Comparison of ENCODE assay signal across 12 cellular contexts in genomic region chr19:46192990-46193650, GRCh38. TPM values are rescaled to one million over a fixed set of nuclear protein-coding genes. Genes with fewer than 3 reads are reported as not detected.
DNase-seq lines count a peak whose midpoint lies in the region; ATAC-seq, FAIRE-seq and TF ChIP-seq lines count a peak whose summit lies in the region.
"Had no signal": no experiment of that assay in that cellular context is flagged by ENCODE, and none has a peak within 500 bp of the region (broad histone marks: within the 10 kb centered on the region; RNA-seq: fewer than 3 reads in every experiment).

No MANE protein-coding gene starts in this region.

- H3K27me3 ChIP-seq in GM23338 (ENCODE audit: insufficient read depth) = no peaks in the 10 kb centered on the region
- no peaks in the 10 kb centered on the region; the same call in 1 of the 2 replicates for H3K27me3 ChIP-seq in SK-N-SH (ENCODE audit: insufficient read depth)
- peaks cover 11 to 63% (median 29%) of the 10 kb centered on the region in 3 donors for H3K27me3 ChIP-seq in stomach

- FAIRE-seq in kidney (lab: Jason Lieb, UNC) = no peak

- H3K36me3 ChIP-seq in GM23338 (ENCODE audit: insufficient read depth) (no peaks in the 10 kb centered on the region), SK-N-SH (replicated peaks in 1 of 2; ENCODE audit: control insufficient read depth in 1 of 2, insufficient read depth in 2 of 2, low read length in 1 of 2) (no peaks in the 10 kb centered on the region), stomach (no peaks in the 10 kb centered on the region), kidney (ENCODE audit: control insufficient read depth in 1 of 2, insufficient read depth in 2 of 2, low read length in 2 of 2) (no peaks in the 10 kb centered on the region)
- H3K36me3 ChIP-seq: upper lobe of left lung had no signal

- no peaks in the 10 kb centered on the region for H3K79me2 ChIP-seq in GM23338 (replicated peaks; ENCODE audit: insufficient read depth)
- H3K79me2 ChIP-seq in SK-N-SH (ENCODE audit: insufficient read depth) = no peaks in the 10 kb centered on the region

- H3K9me3 ChIP-seq in SK-N-SH (no peaks in the 10 kb centered on the region), stomach (no peaks in the 10 kb centered on the region), kidney (ENCODE audit: control insufficient read depth in 1 of 2, low read length in 2 of 2) (no peaks in the 10 kb centered on the region)
- H3K9me3 ChIP-seq: upper lobe of left lung had no signal

- H3K27me3 Mint-ChIP-seq in GM23338 (ENCODE audit: insufficient read depth, low read depth, poor library complexity) = peaks cover 6% of the 10 kb centered on the region

- no peak overlapping the region for H3K4me2 ChIP-seq in GM23338
- peak overlapping the region; percentile 48 for H3K4me2 ChIP-seq in SK-N-SH

- TF ChIP-seq CTCF in GM23338 (conservative IDR thresholded peaks at IDR 0.05; ENCODE audit: low read depth in 2 of 2) (no peak), SK-N-SH (IDR thresholded peaks at IDR 0.05) (no peak), stomach (IDR thresholded peaks at IDR 0.05) (no peak), kidney (IDR thresholded peaks at IDR 0.05; ENCODE audit: borderline replicate concordance, extremely low read depth, insufficient read depth) (no peak)

- H3K4me1 Mint-ChIP-seq in GM23338 = no peaks in the 10 kb centered on the region
- H3K4me1 Mint-ChIP-seq: IgD-negative memory B cell had no signal

- H3K4me3 ChIP-seq in GM23338 (no peak overlapping the region), SK-N-SH (ENCODE audit: low read depth in 2 of 2, low read length in 1 of 2) (no peak overlapping the region), stomach (no peak overlapping the region), kidney (ENCODE audit: low read length in 2 of 2) (no peak overlapping the region)
- H3K4me3 ChIP-seq: upper lobe of left lung had no signal

- TF ChIP-seq EP300 in SK-N-SH (IDR thresholded peaks at IDR 0.05; ENCODE audit: borderline replicate concordance in 1 of 2, low read depth in 1 of 2, low read length in 1 of 2) (no peak), stomach (IDR thresholded peaks at IDR 0.05) (no peak)

- intact Hi-C loops in stomach (cut with DNase I; ENCODE audit: low total_unique reads) (loop anchor here (5.0 kb wide), 1 partner anchor 111 kb away; no protein-coding TSS in a partner anchor), kidney (cut with DNase I) (no loop called here)

- H3K9me2 ChIP-seq in GM23338 (ENCODE audit: insufficient read depth) = no peaks in the 10 kb centered on the region
- H3K9me2 ChIP-seq in SK-N-SH = no peaks in the 10 kb centered on the region

- no peaks in the 10 kb centered on the region; the same call in 2 of the 3 replicates for H3K9me3 Mint-ChIP-seq in GM23338
- H3K9me3 Mint-ChIP-seq: activated naive CD4-positive, alpha-beta T cell treated with anti-CD3 and anti-CD28 coated beads, Interleukin-2, amount 50 U/mL, for 72 hours; IgD-negative memory B cell; natural killer cell treated with Interleukin-12 subunit alpha and Interleukin-12 subunit beta and Interleukin-15 and Interleukin-18, amount 100 ng/mL, for 72 hours had no signal

- H3K9ac ChIP-seq in SK-N-SH (no peak overlapping the region), kidney (ENCODE audit: low read length in 2 of 2) (no peak overlapping the region)

- 9% methylated on average over 11 of the region's 11 CpGs for WGBS in SK-N-SH (ENCODE audit: low lambda C conversion rate)
- WGBS in stomach, 5 donors = 49 to 71% (median 63%) methylated on average over 11 of the region's 11 CpGs

- no peak overlapping the region for H3K4me3 Mint-ChIP-seq in GM23338
- H3K4me3 Mint-ChIP-seq: IgD-negative memory B cell; natural killer cell treated with Interleukin-12 subunit alpha and Interleukin-12 subunit beta and Interleukin-15 and Interleukin-18, amount 100 ng/mL, for 72 hours had no signal

- no peak overlapping the region for H3K27ac Mint-ChIP-seq in GM23338
- H3K27ac Mint-ChIP-seq: activated naive CD4-positive, alpha-beta T cell treated with anti-CD3 and anti-CD28 coated beads, Interleukin-2, amount 50 U/mL, for 72 hours; IgD-negative memory B cell had no signal

- H3F3A ChIP-seq in GM23338 (replicated peaks; ENCODE audit: low read depth) (no peaks in the 10 kb centered on the region), SK-N-SH (replicated peaks; ENCODE audit: insufficient read depth) (peaks cover 7% of the 10 kb centered on the region)

- ATAC-seq in GM23338 (no peak), GM19397 (IDR thresholded peaks at IDR 0.05; ENCODE audit: unreplicated experiment) (no peak), GM19395 (IDR thresholded peaks at IDR 0.05; ENCODE audit: unreplicated experiment) (no peak)

- DNase-seq in A172 (ENCODE audit: low spot score) = peak; percentile 62
- no peak for DNase-seq in GM23338 (ENCODE audit: low spot score)
- no peak for DNase-seq in SK-N-SH
- DNase-seq in globus pallidus (ENCODE audit: low spot score) = peak; percentile 17
- no peak for DNase-seq in stomach
- no peak for DNase-seq in kidney

- POLR2A ChIA-PET in SK-N-SH (lab: Yijun Ruan, JAX) = no interaction called here

- no peaks in the 10 kb centered on the region for H3K36me3 Mint-ChIP-seq in GM23338 (ENCODE audit: low read depth)
- H3K36me3 Mint-ChIP-seq: activated naive CD4-positive, alpha-beta T cell treated with anti-CD3 and anti-CD28 coated beads, Interleukin-2, amount 50 U/mL, for 72 hours; IgD-negative memory B cell; natural killer cell treated with Interleukin-12 subunit alpha and Interleukin-12 subunit beta and Interleukin-15 and Interleukin-18, amount 100 ng/mL, for 72 hours had no signal

- no peak for TF ChIP-seq RAD21 in SK-N-SH (IDR thresholded peaks at IDR 0.05; ENCODE audit: low read length)

- H3K27ac ChIP-seq in GM23338 (ENCODE audit: low read depth) (no peak overlapping the region), SK-N-SH (ENCODE audit: low read depth in 2 of 2, low read length in 1 of 2) (no peak overlapping the region), stomach (no peak overlapping the region), kidney (ENCODE audit: low read depth in 2 of 2, low read length in 2 of 2) (no peak overlapping the region)

- no peaks in the 10 kb centered on the region for H3K4me1 ChIP-seq in GM23338 (ENCODE audit: insufficient read depth)
- no peaks in the 10 kb centered on the region for H3K4me1 ChIP-seq in SK-N-SH (ENCODE audit: control insufficient read depth in 1 of 2, insufficient read depth in 2 of 2, low read depth in 1 of 2, low read length in 1 of 2)
- peaks cover 0 to 7% (median 0%) of the 10 kb centered on the region in 4 donors for H3K4me1 ChIP-seq in stomach
- H3K4me1 ChIP-seq in kidney (ENCODE audit: control insufficient read depth in 1 of 2, insufficient read depth in 1 of 2, low read depth in 1 of 2, low read length in 2 of 2) = no peaks in the 10 kb centered on the region

- CTCF ChIA-PET in SK-N-SH (lab: Yijun Ruan, JAX) = interaction anchor here (0.6 to 3.0 kb wide), 5 partner anchors 70 to 164 kb away, joined by 3 to 16 read pairs (median 4); no protein-coding TSS in a partner anchor

- TF ChIP-seq POLR2A in stomach (IDR thresholded peaks at IDR 0.05) = no peak

- no peaks in the 10 kb centered on the region; the same call in 1 of the 2 replicates for H4K20me1 ChIP-seq in GM23338 (replicated peaks; ENCODE audit: insufficient read depth)
- H4K20me1 ChIP-seq in SK-N-SH (ENCODE audit: insufficient read depth) = no peaks in the 10 kb centered on the region

- H2AFZ ChIP-seq in GM23338 (0 out of 2 replicates have a peak overlapping the region, but pooled peaks have one; percentile 69), SK-N-SH (ENCODE audit: low read depth) (no peak overlapping the region)

TF ChIP-seq in GM23338, 12 proteins besides CTCF, POLR2A, EP300 and RAD21 (continues in another document):
- TF ChIP-seq POLR2AphosphoS5 (IDR thresholded peaks at IDR 0.05; ENCODE audit: low read depth) (no peak), ZNF114 (CRISPR knock-in tag; IDR thresholded peaks at IDR 0.05) (no peak), EZH2 (IDR thresholded peaks at IDR 0.05; ENCODE audit: low read depth, unreplicated experiment) (no peak)

TF ChIP-seq in SK-N-SH, 30 proteins besides CTCF, POLR2A, EP300 and RAD21:
- TF ChIP-seq POLR2AphosphoS5 (IDR thresholded peaks at IDR 0.05; ENCODE audit: low read depth, low read length) = no peak
- TF ChIP-seq TCF12 (IDR thresholded peaks at IDR 0.05) = peak; percentile 43; the same call in 1 of the 2 replicates
- TF ChIP-seq JUND (IDR thresholded peaks at IDR 0.05) = peak; percentile 56
- peak; percentile 47; the same call in 1 of the 2 replicates for TF ChIP-seq PBX3 (IDR thresholded peaks at IDR 0.05)
- peak; percentile 47; the same call in 1 of the 2 replicates for TF ChIP-seq FOSL2 (IDR thresholded peaks at IDR 0.05; ENCODE audit: borderline replicate concordance, low read depth)

RNA-seq across cellular contexts. Expression of gene IGFL1, which starts 36.4 kb away (rescaled TPM):
- total RNA-seq in A172 (2014; rRNA removed; shearing (Covaris generic)) = 0.67 TPM in 1 of 2 replicates, not detected in the other
- total RNA-seq in GM23338 (2014; rRNA removed; shearing (Covaris generic)) = not detected in 2 replicates
- not detected in 2 replicates for polyA plus RNA-seq in GM23338 (2016; fragmentation: Nextera tagmentation; extraction: Ambion mirVana)
- polyA plus RNA-seq in SK-N-SH (2012; rRNA removed) = not detected in 2 replicates
- polyA plus RNA-seq in SK-N-SH (2012; cell fraction: cytosol; rRNA removed) = not detected in 2 replicates
- polyA plus RNA-seq in SK-N-SH (2012; cell fraction: nucleus; rRNA removed) = 0.10 TPM in 1 of 2 replicates, not detected in the other
- not detected for total RNA-seq in stomach
- under 1 TPM in 2 of 3 donors, not detected in 1; 0.50 to 0.88 TPM for polyA plus RNA-seq in stomach
- total RNA-seq in kidney = not detected
- not detected for polyA plus RNA-seq in kidney (ENCODE audit: insufficient read depth, low read depth, low replicate concordance)
- total RNA-seq: activated naive CD4-positive, alpha-beta T cell treated with anti-CD3 and anti-CD28 coated beads, Interleukin-2, amount 50 U/mL, for 72 hours; natural killer cell treated with Interleukin-12 subunit alpha and Interleukin-12 subunit beta and Interleukin-15 and Interleukin-18, amount 100 ng/mL, for 72 hours; upper lobe of left lung had no signal
- polyA plus RNA-seq: IgD-negative memory B cell had no signal

RNA-seq across cellular contexts. Expression of gene IGFL2, which starts 45.1 kb away (rescaled TPM):
- not detected in 2 replicates for total RNA-seq in A172 (2014; rRNA removed; shearing (Covaris generic))
- not detected in 2 replicates for total RNA-seq in GM23338 (2014; rRNA removed; shearing (Covaris generic))
- polyA plus RNA-seq in GM23338 (2016; fragmentation: Nextera tagmentation; extraction: Ambion mirVana) (not detected in 2 replicates), SK-N-SH (2012; rRNA removed) (0.21 and 0.23 TPM in 2 replicates), stomach (under 1 TPM in 1 of 3 donors, not detected in 2; 0.45 TPM), kidney (ENCODE audit: insufficient read depth, low read depth, low replicate concordance) (not detected)
- polyA plus RNA-seq in SK-N-SH (2012; cell fraction: cytosol; rRNA removed) = 0.05 and 0.06 TPM in 2 replicates
- polyA plus RNA-seq in SK-N-SH (2012; cell fraction: nucleus; rRNA removed) = 0.11 and 0.18 TPM in 2 replicates
- total RNA-seq in stomach (not detected), kidney (not detected)
- total RNA-seq: natural killer cell treated with Interleukin-12 subunit alpha and Interleukin-12 subunit beta and Interleukin-15 and Interleukin-18, amount 100 ng/mL, for 72 hours had no signal
- polyA plus RNA-seq: IgD-negative memory B cell had no signal

Comparison
In these comparisons a context has a peak if more than half of its experiments do, and no peak if none do; other contexts are left out.
1. DNase-seq: peak in A172 (single experiment) and globus pallidus (single experiment); none in GM23338 (single experiment), SK-N-SH (single experiment), stomach (single experiment) and kidney (single experiment).